In genomic region chrX:8741981-8742380, GRCh38 we compare ENCODE assay signal across 26 cellular contexts. TPM values are rescaled to one million over a fixed set of nuclear protein-coding genes. Genes with fewer than 3 reads are reported as not detected.
"Had no signal": no experiment of that assay in that cellular context is flagged by ENCODE, and none has a peak within 500 bp of the region (broad histone marks: within the 10 kb centered on the region; RNA-seq: fewer than 3 reads in every experiment).

No MANE protein-coding gene starts in this region.

- H3K4me3 Mint-ChIP-seq: dendritic cell treated with granulocyte-macrophage colony-stimulating factor and Interleukin-4, amounts not matched to agents 40 ng/mL and 50 ng/mL, for 4 days; endodermal cell; natural killer cell treated with Interleukin-12 subunit alpha and Interleukin-12 subunit beta and Interleukin-15 and Interleukin-18, amount 100 ng/mL, for 72 hours; neural progenitor cell had no signal

- H3K4me3 ChIP-seq: hepatocyte, lung, neural progenitor cell, pancreas, suprapubic skin, tibial artery, upper lobe of left lung, uterus had no signal

- H3K27ac Mint-ChIP-seq: dendritic cell treated with granulocyte-macrophage colony-stimulating factor and Interleukin-4, amounts not matched to agents 40 ng/mL and 50 ng/mL, for 4 days; endodermal cell; natural killer cell treated with Interleukin-12 subunit alpha and Interleukin-12 subunit beta and Interleukin-15 and Interleukin-18, amount 100 ng/mL, for 72 hours; neural progenitor cell; progenitor cell of endocrine pancreas had no signal

- H3K9me3 Mint-ChIP-seq: dendritic cell treated with granulocyte-macrophage colony-stimulating factor and Interleukin-4, amounts not matched to agents 40 ng/mL and 50 ng/mL, for 4 days; endodermal cell; natural killer cell treated with Interleukin-12 subunit alpha and Interleukin-12 subunit beta and Interleukin-15 and Interleukin-18, amount 100 ng/mL, for 72 hours; neural progenitor cell had no signal

- ATAC-seq: left cardiac atrium; left ventricle myocardium superior; natural killer cell treated with Interleukin-12 subunit alpha and Interleukin-12 subunit beta and Interleukin-15 and Interleukin-18, amount 100 ng/mL, for 72 hours; pancreas; right cardiac atrium; stimulated activated naive CD8-positive, alpha-beta T cell treated with anti-CD3 and anti-CD28 coated beads, Interleukin-15, Interleukin-2, amounts not matched to agents 100 U/mL and 50 U/mL, for 24 hours had no signal

- DNase-seq: effector CD4-positive, alpha-beta T cell; endodermal cell; foreskin melanocyte; head of caudate nucleus; kidney; left cardiac atrium; left ventricle myocardium superior; mesenchymal stem cell; midbrain; occipital lobe; pancreas; right cardiac atrium; small intestine; stimulated activated CD4-positive, alpha-beta T cell treated with anti-CD3 and anti-CD28 coated beads, Interleukin-12 subunit alpha, Interleukin-12 subunit beta, amount 100 ng/mL, for 4 hours; stimulated activated CD4-positive, alpha-beta T cell treated with anti-CD3 and anti-CD28 coated beads, Interleukin-2, amount 100 ng/mL, for 48 hours; stimulated activated naive CD8-positive, alpha-beta T cell treated with anti-CD3 and anti-CD28 coated beads, Interleukin-15, Interleukin-2, amounts not matched to agents 100 U/mL and 50 U/mL, for 24 hours; tibial artery; upper lobe of left lung; uterus had no signal

- H3K36me3 Mint-ChIP-seq: natural killer cell treated with Interleukin-12 subunit alpha and Interleukin-12 subunit beta and Interleukin-15 and Interleukin-18, amount 100 ng/mL, for 72 hours; neural progenitor cell had no signal

RNA-seq across cellular contexts. Expression of gene ANOS1, which starts 10.0 kb away (rescaled TPM):
- total RNA-seq: natural killer cell treated with Interleukin-12 subunit alpha and Interleukin-12 subunit beta and Interleukin-15 and Interleukin-18, amount 100 ng/mL, for 72 hours had no signal

RNA-seq across cellular contexts. Expression of gene FAM9A, which starts 59.2 kb away (rescaled TPM):
- total RNA-seq: endodermal cell; hepatocyte; kidney; left cardiac atrium; left ventricle myocardium superior; lung; natural killer cell treated with Interleukin-12 subunit alpha and Interleukin-12 subunit beta and Interleukin-15 and Interleukin-18, amount 100 ng/mL, for 72 hours; occipital lobe; pancreas; progenitor cell of endocrine pancreas; right cardiac atrium; suprapubic skin; upper lobe of left lung; uterus had no signal
